In the genomic region with DNA sequence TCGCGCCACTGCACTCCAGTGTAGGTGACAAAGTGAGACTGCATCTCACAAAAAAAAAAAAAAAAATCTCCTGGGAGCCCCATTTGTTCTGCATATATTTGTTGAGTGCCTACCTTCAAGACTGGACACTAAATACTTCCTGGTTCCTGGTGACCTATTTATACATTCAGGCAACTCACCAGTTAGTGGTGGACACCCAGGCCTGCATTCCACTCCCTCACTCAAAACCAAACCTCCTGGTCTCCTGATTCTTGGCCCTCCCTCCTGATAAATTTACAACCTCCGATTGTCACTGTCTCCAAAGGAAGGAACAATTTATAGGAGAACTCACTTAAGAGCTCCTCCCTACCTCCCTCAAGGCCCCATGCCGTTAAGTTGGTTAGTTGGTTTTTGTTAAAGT, we compare ENCODE assay signal across 1 cellular context.
TF ChIP-seq lines count a peak whose summit lies in the region.

No MANE protein-coding gene starts in this region.

TF ChIP-seq in HepG2, 621 proteins besides CTCF, POLR2A, EP300 and RAD21:
- no peak for TF ChIP-seq SP1 (IDR thresholded peaks at IDR 0.05)
- TF ChIP-seq SP1 (CRISPR knock-in tag; IDR thresholded peaks at IDR 0.05) = no peak
- no peak for TF ChIP-seq ZNF569 (CRISPR knock-in tag; IDR thresholded peaks at IDR 0.05; ENCODE audit: borderline replicate concordance)
- TF ChIP-seq, protein P1, sequence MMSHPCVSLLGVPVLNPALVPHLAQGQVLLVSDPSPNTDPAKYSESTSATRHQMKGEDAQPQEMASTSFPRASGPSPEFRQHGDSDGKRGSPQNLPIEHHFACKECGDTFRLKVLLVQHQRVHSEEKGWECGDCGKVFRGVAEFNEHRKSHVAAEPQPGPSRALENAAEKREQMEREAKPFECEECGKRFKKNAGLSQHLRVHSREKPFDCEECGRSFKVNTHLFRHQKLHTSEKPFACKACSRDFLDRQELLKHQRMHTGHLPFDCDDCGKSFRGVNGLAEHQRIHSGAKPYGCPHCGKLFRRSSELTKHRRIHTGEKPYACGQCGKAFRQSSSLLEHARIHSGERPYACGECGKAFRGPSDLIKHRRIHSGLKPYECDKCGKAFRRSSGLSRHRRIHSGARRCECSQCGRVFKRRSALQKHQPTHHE (CRISPR knock-in tag; IDR thresholded peaks at IDR 0.05; ENCODE audit: borderline replicate concordance) = no peak
- TF ChIP-seq PHF21A (CRISPR knock-in tag; IDR thresholded peaks at IDR 0.05) = no peak
- no peak for TF ChIP-seq ZNF367 (CRISPR knock-in tag; IDR thresholded peaks at IDR 0.05; ENCODE audit: borderline replicate concordance)
- no peak for TF ChIP-seq ZNF776 (CRISPR knock-in tag; IDR thresholded peaks at IDR 0.05)
- no peak for TF ChIP-seq NFKBIZ (CRISPR knock-in tag; IDR thresholded peaks at IDR 0.05)
- no peak for TF ChIP-seq NRL (CRISPR knock-in tag; IDR thresholded peaks at IDR 0.05; ENCODE audit: borderline replicate concordance)
- TF ChIP-seq ZNF451 (CRISPR knock-in tag; IDR thresholded peaks at IDR 0.05) = no peak
- no peak for TF ChIP-seq BHLHE40 (IDR thresholded peaks at IDR 0.05; ENCODE audit: low read length)
- TF ChIP-seq SP5 (CRISPR knock-in tag; IDR thresholded peaks at IDR 0.05; ENCODE audit: borderline replicate concordance, low read depth) = no peak
- TF ChIP-seq, protein P2, sequence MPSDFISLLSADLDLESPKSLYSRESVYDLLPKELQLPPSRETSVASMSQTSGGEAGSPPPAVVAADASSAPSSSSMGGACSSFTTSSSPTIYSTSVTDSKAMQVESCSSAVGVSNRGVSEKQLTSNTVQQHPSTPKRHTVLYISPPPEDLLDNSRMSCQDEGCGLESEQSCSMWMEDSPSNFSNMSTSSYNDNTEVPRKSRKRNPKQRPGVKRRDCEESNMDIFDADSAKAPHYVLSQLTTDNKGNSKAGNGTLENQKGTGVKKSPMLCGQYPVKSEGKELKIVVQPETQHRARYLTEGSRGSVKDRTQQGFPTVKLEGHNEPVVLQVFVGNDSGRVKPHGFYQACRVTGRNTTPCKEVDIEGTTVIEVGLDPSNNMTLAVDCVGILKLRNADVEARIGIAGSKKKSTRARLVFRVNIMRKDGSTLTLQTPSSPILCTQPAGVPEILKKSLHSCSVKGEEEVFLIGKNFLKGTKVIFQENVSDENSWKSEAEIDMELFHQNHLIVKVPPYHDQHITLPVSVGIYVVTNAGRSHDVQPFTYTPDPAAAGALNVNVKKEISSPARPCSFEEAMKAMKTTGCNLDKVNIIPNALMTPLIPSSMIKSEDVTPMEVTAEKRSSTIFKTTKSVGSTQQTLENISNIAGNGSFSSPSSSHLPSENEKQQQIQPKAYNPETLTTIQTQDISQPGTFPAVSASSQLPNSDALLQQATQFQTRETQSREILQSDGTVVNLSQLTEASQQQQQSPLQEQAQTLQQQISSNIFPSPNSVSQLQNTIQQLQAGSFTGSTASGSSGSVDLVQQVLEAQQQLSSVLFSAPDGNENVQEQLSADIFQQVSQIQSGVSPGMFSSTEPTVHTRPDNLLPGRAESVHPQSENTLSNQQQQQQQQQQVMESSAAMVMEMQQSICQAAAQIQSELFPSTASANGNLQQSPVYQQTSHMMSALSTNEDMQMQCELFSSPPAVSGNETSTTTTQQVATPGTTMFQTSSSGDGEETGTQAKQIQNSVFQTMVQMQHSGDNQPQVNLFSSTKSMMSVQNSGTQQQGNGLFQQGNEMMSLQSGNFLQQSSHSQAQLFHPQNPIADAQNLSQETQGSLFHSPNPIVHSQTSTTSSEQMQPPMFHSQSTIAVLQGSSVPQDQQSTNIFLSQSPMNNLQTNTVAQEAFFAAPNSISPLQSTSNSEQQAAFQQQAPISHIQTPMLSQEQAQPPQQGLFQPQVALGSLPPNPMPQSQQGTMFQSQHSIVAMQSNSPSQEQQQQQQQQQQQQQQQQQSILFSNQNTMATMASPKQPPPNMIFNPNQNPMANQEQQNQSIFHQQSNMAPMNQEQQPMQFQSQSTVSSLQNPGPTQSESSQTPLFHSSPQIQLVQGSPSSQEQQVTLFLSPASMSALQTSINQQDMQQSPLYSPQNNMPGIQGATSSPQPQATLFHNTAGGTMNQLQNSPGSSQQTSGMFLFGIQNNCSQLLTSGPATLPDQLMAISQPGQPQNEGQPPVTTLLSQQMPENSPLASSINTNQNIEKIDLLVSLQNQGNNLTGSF (CRISPR knock-in tag; IDR thresholded peaks at IDR 0.05) = no peak
- no peak for TF ChIP-seq ZFYVE20 (CRISPR knock-in tag; IDR thresholded peaks at IDR 0.05; ENCODE audit: borderline replicate concordance, low read depth)
